11 cellular contexts compared by ENCODE assay signal in the genomic region with DNA sequence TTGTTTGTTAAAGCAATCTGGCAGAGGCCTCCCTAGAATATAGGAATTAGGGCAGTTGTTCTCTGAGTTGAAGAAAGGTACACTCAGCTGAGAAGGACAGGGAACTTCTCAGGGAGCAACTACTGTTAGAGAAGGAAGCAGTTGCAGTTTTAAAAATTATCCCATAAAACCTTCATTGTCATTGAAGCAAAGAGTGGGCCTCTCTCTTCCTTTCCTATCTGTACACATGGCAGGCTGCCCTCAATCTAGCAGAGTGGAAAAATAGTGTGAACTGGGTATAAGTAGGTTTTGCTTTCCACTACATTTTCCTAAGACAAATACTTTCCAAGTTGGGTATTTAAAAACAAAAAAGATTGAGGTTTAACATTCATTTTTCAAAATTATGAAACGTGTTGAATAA.
A peak's percentile ranks its signal among the peaks of the same experiment; 100 is the strongest.
DNase-seq lines count a peak whose midpoint lies in the region; ATAC-seq and TF ChIP-seq lines count a peak whose summit lies in the region.
"Had no signal": no experiment of that assay in that cellular context is flagged by ENCODE, and none has a peak within 500 bp of the region (broad histone marks: within the 10 kb centered on the region; RNA-seq: fewer than 3 reads in every experiment).

No MANE protein-coding gene starts in this region.

- no peaks in the 10 kb centered on the region for H3K27me3 ChIP-seq in gastrocnemius medialis

- peak; percentile 51 for DNase-seq in activated CD4-positive, alpha-beta T cell treated with anti-CD3 and anti-CD28 coated beads for 48 hours
- DNase-seq in activated CD4-positive, alpha-beta T cell treated with anti-CD3 and anti-CD28 coated beads for 4 hours = no peak
- DNase-seq in NCI-H1694 treated with DMSO at 0.1 percent for 48 hours (lab: John Stamatoyannopoulos, UW) (peak; percentile 35), chondrocyte (ENCODE audit: low spot score) (no peak), gastrocnemius medialis (no peak), NCI-H2107 treated with DMSO at 0.1 percent for 48 hours (lab: John Stamatoyannopoulos, UW; ENCODE audit: unreplicated experiment) (no peak), posterior cingulate gyrus (no peak), germinal center (ENCODE audit: low spot score) (no peak)
- DNase-seq: hippocampal formation, NCI-H1436 treated with DMSO at 0.1 percent for 48 hours, small intestine had no signal

- ATAC-seq in gastrocnemius medialis = no peak

- TF ChIP-seq POLR2A in gastrocnemius medialis (IDR thresholded peaks at IDR 0.05) = no peak

- peak overlapping the region; percentile 23 for H3K27ac Mint-ChIP-seq in chondrocyte (ENCODE audit: unreplicated experiment)

- peaks cover 17% of the 10 kb centered on the region for H3K4me1 Mint-ChIP-seq in chondrocyte (ENCODE audit: low read depth)

- H3K9me3 ChIP-seq in gastrocnemius medialis = no peaks in the 10 kb centered on the region

- no peak overlapping the region for H3K4me3 ChIP-seq in gastrocnemius medialis

- in situ Hi-C loops in gastrocnemius medialis (cut with MboI; ENCODE audit: low sequenced_read_pairs in 4 of 4) = no loop called here

- peak overlapping the region; percentile 5 to 56 (median 26) for H3K27ac ChIP-seq in gastrocnemius medialis

- no peak for TF ChIP-seq CTCF in chondrocyte (IDR thresholded peaks at IDR 0.05)
- no peak for TF ChIP-seq CTCF in gastrocnemius medialis (IDR thresholded peaks at IDR 0.05 in 4 of 5, conservative IDR thresholded peaks at IDR 0.05 in 1 of 5)

- H3K4me3 Mint-ChIP-seq in chondrocyte (ENCODE audit: unreplicated experiment) = no peak overlapping the region

- peaks cover 7% of the 10 kb centered on the region for H3K36me3 Mint-ChIP-seq in chondrocyte (ENCODE audit: low read depth)

- peaks cover 14 to 25% of the 10 kb centered on the region in 2 donors for H3K4me1 ChIP-seq in gastrocnemius medialis

- no peaks in the 10 kb centered on the region for H3K27me3 Mint-ChIP-seq in chondrocyte (ENCODE audit: low read depth)

- H3K9me3 Mint-ChIP-seq in chondrocyte (ENCODE audit: low read depth) = peaks cover 6% of the 10 kb centered on the region

- H3K36me3 ChIP-seq in gastrocnemius medialis = peaks cover 0 to 32% of the 10 kb centered on the region in 2 donors

- intact Hi-C loops in gastrocnemius medialis (cut with DNase I; ENCODE audit: low total_unique reads) = no loop called here
- intact Hi-C loops in posterior cingulate gyrus (cut with DNase I) = no loop called here

Comparison
In these comparisons a context has a peak if more than half of its experiments do, and no peak if none do; other contexts are left out.
1. DNase-seq: peak in activated CD4-positive, alpha-beta T cell treated with anti-CD3 and anti-CD28 coated beads for 48 hours (single experiment) and NCI-H1694 treated with DMSO at 0.1 percent for 48 hours (single experiment); none in activated CD4-positive, alpha-beta T cell treated with anti-CD3 and anti-CD28 coated beads for 4 hours (0 of 2), chondrocyte (single experiment), gastrocnemius medialis (0 of 2), NCI-H2107 treated with DMSO at 0.1 percent for 48 hours (single experiment), posterior cingulate gyrus (0 of 10) and germinal center (single experiment).